In the genomic region with DNA sequence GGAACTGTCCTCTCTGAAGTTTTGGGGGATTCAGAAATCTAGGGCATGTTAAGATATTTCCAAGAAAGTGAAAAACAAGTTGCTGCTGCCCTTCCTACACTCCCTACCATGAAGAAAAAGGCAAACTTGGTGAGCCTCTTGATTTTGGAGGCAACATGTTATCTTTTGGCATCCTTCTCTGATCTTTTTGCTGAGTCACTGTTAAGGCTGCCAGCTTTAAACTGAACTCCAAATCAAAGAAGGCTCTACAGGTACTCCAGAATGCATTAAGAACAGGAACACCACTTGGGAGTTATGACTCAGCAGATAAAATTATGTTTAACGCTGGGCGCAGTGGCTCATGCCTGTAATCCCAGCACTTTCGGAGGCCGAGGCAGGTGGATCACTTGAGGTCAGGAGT, we compare ENCODE assay signal across 32 cellular contexts. TPM values are rescaled to one million over a fixed set of nuclear protein-coding genes. Genes with fewer than 3 reads are reported as not detected.
"Had no signal": no experiment of that assay in that cellular context is flagged by ENCODE, and none has a peak within 500 bp of the region (broad histone marks: within the 10 kb centered on the region; RNA-seq: fewer than 3 reads in every experiment).

No MANE protein-coding gene starts in this region.

- H3K4me1 Mint-ChIP-seq: activated CD4-positive, alpha-beta T cell treated with anti-CD3 and anti-CD28 coated beads, Interleukin-2, amount 10 ng/mL, durations not matched to agents 24 days and 14 days; brain had no signal

- H3K27ac Mint-ChIP-seq: activated CD4-positive, alpha-beta T cell treated with anti-CD3 and anti-CD28 coated beads, Interleukin-2, amount 10 ng/mL, durations not matched to agents 24 days and 14 days; activated CD8-positive, alpha-beta T cell treated with anti-CD3 and anti-CD28 coated beads, Interleukin-2, amount 10 ng/mL, durations not matched to agents 7 days and 5 days; activated naive CD4-positive, alpha-beta T cell treated with anti-CD3 and anti-CD28 coated beads for 36 hours; activated naive CD4-positive, alpha-beta T cell treated with anti-CD3 and anti-CD28 coated beads, Interleukin-2, amount 50 U/mL, for 72 hours; activated T-helper 1 cell treated with anti-CD3 and anti-CD28 coated beads, Interleukin-12 subunit alpha, Interleukin-12 subunit beta, Interleukin-2, Interleukin-4 antibody, amounts not matched to agents 30 ng/mL and 10 ng/mL and 1 ng/mL, durations not matched to agents 14 hours and 24 hours and 36 hours; brain had no signal

- H3K4me3 Mint-ChIP-seq: activated CD4-positive, alpha-beta T cell treated with anti-CD3 and anti-CD28 coated beads, Interleukin-2, amount 10 ng/mL, durations not matched to agents 24 days and 14 days; activated CD8-positive, alpha-beta T cell treated with anti-CD3 and anti-CD28 coated beads, Interleukin-2, amount 10 ng/mL, durations not matched to agents 7 days and 5 days; activated naive CD4-positive, alpha-beta T cell treated with anti-CD3 and anti-CD28 coated beads for 36 hours; activated T-cell treated with anti-CD3 and anti-CD28 coated beads, Interleukin-2, amount 50 U/mL, for 4 hours; activated T-helper 1 cell treated with anti-CD3 and anti-CD28 coated beads, Interleukin-12 subunit alpha, Interleukin-12 subunit beta, Interleukin-2, Interleukin-4 antibody, amounts not matched to agents 30 ng/mL and 10 ng/mL and 1 ng/mL, durations not matched to agents 14 hours and 24 hours and 36 hours; brain had no signal

- H3K27me3 Mint-ChIP-seq: activated CD4-positive, alpha-beta T cell treated with anti-CD3 and anti-CD28 coated beads, Interleukin-2, amount 10 ng/mL, durations not matched to agents 24 days and 14 days; brain had no signal

- DNase-seq: activated CD4-positive, alpha-beta T cell treated with anti-CD3 and anti-CD28 coated beads, Interleukin-2, amount 10 ng/mL, durations not matched to agents 24 days and 14 days; activated CD4-positive, alpha-beta T cell treated with anti-CD3 and anti-CD28 coated beads, Interleukin-2, amount 50 U/mL, for 4 hours; activated CD8-positive, alpha-beta T cell treated with anti-CD3 and anti-CD28 coated beads, Interleukin-2, amount 10 ng/mL, durations not matched to agents 7 days and 5 days; activated gamma-delta T cell treated with Interleukin-2 at 50 U/mL for 16 hours; activated naive CD4-positive, alpha-beta T cell treated with anti-CD3 and anti-CD28 coated beads for 36 hours; activated T-cell treated with anti-CD3 and anti-CD28 coated beads for 4 hours; activated T-cell treated with anti-CD3 and anti-CD28 coated beads, Interleukin-2, amount 50 U/mL, for 4 hours; anterior cingulate cortex; caudate nucleus; cerebellar nuclear complex; MM.1S; MV-4-11; NCI-H1092; NCI-H1436 treated with DMSO at 0.1 percent for 48 hours; NCI-H187; NCI-H2029 treated with DMSO at 0.1 percent for 48 hours; NCI-H2107; NCI-H2171; NCI-H510A; NCI-H526; NCI-H748 treated with DMSO at 0.1 percent for 48 hours; OCI-M1; Right ventricle myocardium superior; SW 1271; T-helper 1 cell; T1000 had no signal

- FAIRE-seq: bronchial epithelial cell, TTC549 had no signal

- ATAC-seq: activated CD8-positive, alpha-beta T cell treated with anti-CD3 and anti-CD28 coated beads, Interleukin-2, amount 10 ng/mL, durations not matched to agents 7 days and 5 days; activated naive CD4-positive, alpha-beta T cell treated with anti-CD3 and anti-CD28 coated beads, Interleukin-2, amount 50 U/mL, for 72 hours; activated T-cell treated with anti-CD3 and anti-CD28 coated beads, Interleukin-2, amount 50 U/mL, for 4 hours had no signal

RNA-seq across cellular contexts. Expression of a gene that starts 24.0 kb away (rescaled TPM):
- total RNA-seq: activated CD4-positive, alpha-beta T cell treated with anti-CD3 and anti-CD28 coated beads, Interleukin-2, amount 10 ng/mL, durations not matched to agents 24 days and 14 days; activated CD8-positive, alpha-beta T cell treated with anti-CD3 and anti-CD28 coated beads, Interleukin-2, amount 10 ng/mL, durations not matched to agents 7 days and 5 days; activated naive CD4-positive, alpha-beta T cell treated with anti-CD3 and anti-CD28 coated beads for 36 hours; activated naive CD4-positive, alpha-beta T cell treated with anti-CD3 and anti-CD28 coated beads, Interleukin-2, amount 50 U/mL, for 72 hours; activated T-helper 1 cell treated with anti-CD3 and anti-CD28 coated beads, Interleukin-12 subunit alpha, Interleukin-12 subunit beta, Interleukin-2, Interleukin-4 antibody, amounts not matched to agents 30 ng/mL and 10 ng/mL and 1 ng/mL, durations not matched to agents 14 hours and 24 hours and 36 hours; T-helper 2 cell treated with Interferon-gamma antibody and Interleukin-4, amounts not matched to agents 100 ng/mL and 5 ng/mL, for 36 hours had no signal

RNA-seq across cellular contexts. Expression of a gene that starts 34.7 kb away (rescaled TPM):
- total RNA-seq: activated naive CD4-positive, alpha-beta T cell treated with anti-CD3 and anti-CD28 coated beads for 36 hours; bronchial epithelial cell had no signal

RNA-seq across cellular contexts. Expression of a gene that starts 46.1 kb away (rescaled TPM):
- total RNA-seq: activated CD4-positive, alpha-beta T cell treated with anti-CD3 and anti-CD28 coated beads, Interleukin-2, amount 10 ng/mL, durations not matched to agents 24 days and 14 days; activated CD8-positive, alpha-beta T cell treated with anti-CD3 and anti-CD28 coated beads, Interleukin-2, amount 10 ng/mL, durations not matched to agents 7 days and 5 days; activated naive CD4-positive, alpha-beta T cell treated with anti-CD3 and anti-CD28 coated beads for 36 hours; activated naive CD4-positive, alpha-beta T cell treated with anti-CD3 and anti-CD28 coated beads, Interleukin-2, amount 50 U/mL, for 72 hours; activated T-helper 1 cell treated with anti-CD3 and anti-CD28 coated beads, Interleukin-12 subunit alpha, Interleukin-12 subunit beta, Interleukin-2, Interleukin-4 antibody, amounts not matched to agents 30 ng/mL and 10 ng/mL and 1 ng/mL, durations not matched to agents 14 hours and 24 hours and 36 hours; T-helper 2 cell treated with Interferon-gamma antibody and Interleukin-4, amounts not matched to agents 100 ng/mL and 5 ng/mL, for 36 hours had no signal

RNA-seq across cellular contexts. Expression of a gene that starts 55.5 kb away (rescaled TPM):
- total RNA-seq: activated CD8-positive, alpha-beta T cell treated with anti-CD3 and anti-CD28 coated beads, Interleukin-2, amount 10 ng/mL, durations not matched to agents 7 days and 5 days; activated naive CD4-positive, alpha-beta T cell treated with anti-CD3 and anti-CD28 coated beads for 36 hours; activated naive CD4-positive, alpha-beta T cell treated with anti-CD3 and anti-CD28 coated beads, Interleukin-2, amount 50 U/mL, for 72 hours; activated T-helper 1 cell treated with anti-CD3 and anti-CD28 coated beads, Interleukin-12 subunit alpha, Interleukin-12 subunit beta, Interleukin-2, Interleukin-4 antibody, amounts not matched to agents 30 ng/mL and 10 ng/mL and 1 ng/mL, durations not matched to agents 14 hours and 24 hours and 36 hours; bronchial epithelial cell; T-helper 2 cell treated with Interferon-gamma antibody and Interleukin-4, amounts not matched to agents 100 ng/mL and 5 ng/mL, for 36 hours had no signal
